Comparison of ENCODE assay signal across 1 cellular context in genomic region chr9:125189361-125190289, GRCh38.
TF ChIP-seq lines count a peak whose summit lies in the region.

Gene PPP6C, minus strand, starts transcription at chr9:125189803. Its CDS starts 85 bp downstream, at chr9:125189718.

TF ChIP-seq in GM23338, 12 proteins besides CTCF, POLR2A, EP300 and RAD21 (continued from another document):
- no peak for TF ChIP-seq REST (IDR thresholded peaks at IDR 0.05; ENCODE audit: unreplicated experiment)
- no peak for TF ChIP-seq NANOG (IDR thresholded peaks at IDR 0.05; ENCODE audit: borderline replicate concordance)
- peak; percentile 76 for TF ChIP-seq POLR2AphosphoS5 (IDR thresholded peaks at IDR 0.05; ENCODE audit: low read depth)
